ENCODE assay signal across 8 cellular contexts in genomic region chr19:54478677-54479266, GRCh38. TPM values are rescaled to one million over a fixed set of nuclear protein-coding genes. Genes with fewer than 3 reads are reported as not detected.
DNase-seq lines count a peak whose midpoint lies in the region; ATAC-seq and TF ChIP-seq lines count a peak whose summit lies in the region.

No MANE protein-coding gene starts in this region.

- no peak overlapping the region for H3K27ac Mint-ChIP-seq in activated naive CD4-positive, alpha-beta T cell treated with anti-CD3 and anti-CD28 coated beads, Interleukin-2, amount 50 U/mL, for 72 hours

- H3K9me3 ChIP-seq in WERI-Rb-1 (ENCODE audit: severe bottlenecking) (peaks cover 3% of the 10 kb centered on the region), thoracic aorta (no peaks in the 10 kb centered on the region)

- H3K9me3 Mint-ChIP-seq in activated naive CD4-positive, alpha-beta T cell treated with anti-CD3 and anti-CD28 coated beads, Interleukin-2, amount 50 U/mL, for 72 hours: no peaks in the 10 kb centered on the region

- H3K27ac ChIP-seq in WERI-Rb-1 (no peak overlapping the region), thoracic aorta (no peak overlapping the region)

- no peak for DNase-seq in activated naive CD4-positive, alpha-beta T cell treated with anti-CD3 and anti-CD28 coated beads, Interleukin-2, amount 50 U/mL, for 72 hours (ENCODE audit: low spot score in 2 of 2)
- no peak for DNase-seq in activated naive CD4-positive, alpha-beta T cell treated with anti-CD3 and anti-CD28 coated beads, Interleukin-2, amount 50 U/mL, for 16 hours
- DNase-seq in NCI-H1092 (lab: John Stamatoyannopoulos, UW) (peak; percentile 11), WERI-Rb-1 (no peak), iPS DF 19.7 (ENCODE audit: low read depth, low spot score) (peak; percentile 35), thoracic aorta (ENCODE audit: low spot score) (no peak)

- H3K36me3 Mint-ChIP-seq in activated naive CD4-positive, alpha-beta T cell treated with anti-CD3 and anti-CD28 coated beads, Interleukin-2, amount 50 U/mL, for 72 hours: no peaks in the 10 kb centered on the region

- H3K36me3 ChIP-seq in WERI-Rb-1: no peaks in the 10 kb centered on the region
- no peaks in the 10 kb centered on the region for H3K36me3 ChIP-seq in thoracic aorta

- ATAC-seq in activated naive CD4-positive, alpha-beta T cell treated with anti-CD3 and anti-CD28 coated beads, Interleukin-2, amount 50 U/mL, for 72 hours: peak; percentile 43 to 57
- no peak for ATAC-seq in thoracic aorta (ENCODE audit: insufficient number of reproducible peaks, low FRiP score, low read depth)
- ATAC-seq in GM21515 (IDR thresholded peaks at IDR 0.05; ENCODE audit: unreplicated experiment): no peak
- ATAC-seq in GM21619 (IDR thresholded peaks at IDR 0.05; ENCODE audit: unreplicated experiment): no peak

- H3K27me3 ChIP-seq in WERI-Rb-1 (ENCODE audit: insufficient read depth, low read depth, severe bottlenecking): peaks cover 65% of the 10 kb centered on the region
- H3K27me3 ChIP-seq in thoracic aorta (replicated peaks; ENCODE audit: insufficient read depth): no peaks in the 10 kb centered on the region

- TF ChIP-seq CTCF in WERI-Rb-1 (IDR thresholded peaks at IDR 0.05; ENCODE audit: low read depth, low read length) (peak; percentile 72), thoracic aorta (IDR thresholded peaks at IDR 0.05) (peak; percentile 46)

- peaks cover 0 to 2% of the 10 kb centered on the region in 2 donors for H3K4me1 ChIP-seq in thoracic aorta (ENCODE audit: control insufficient read depth in 1 of 2, low read depth in 2 of 2)

- H3K4me3 ChIP-seq in WERI-Rb-1 (ENCODE audit: low read depth, low read length): no peak overlapping the region
- H3K4me3 ChIP-seq in thoracic aorta: no peak overlapping the region

RNA-seq across cellular contexts. Expression of gene CDC42EP5, which starts 5.7 kb away (rescaled TPM):
- total RNA-seq in activated naive CD4-positive, alpha-beta T cell treated with anti-CD3 and anti-CD28 coated beads, Interleukin-2, amount 50 U/mL, for 72 hours: not detected
- 10 to 100 TPM; 41.2 to 55.9 TPM for total RNA-seq in thoracic aorta

RNA-seq across cellular contexts. Expression of gene LENG9, which starts 15.2 kb away (rescaled TPM):
- 1 to 10 TPM; 2.5 to 5.8 TPM for total RNA-seq in activated naive CD4-positive, alpha-beta T cell treated with anti-CD3 and anti-CD28 coated beads, Interleukin-2, amount 50 U/mL, for 72 hours
- total RNA-seq in thoracic aorta: 10 to 100 TPM in 1 of 2 donors, 1 to 10 TPM in 1; 8.5 to 14.4 TPM

RNA-seq across cellular contexts. Expression of gene LAIR2, which starts 23.9 kb away (rescaled TPM):
- total RNA-seq in activated naive CD4-positive, alpha-beta T cell treated with anti-CD3 and anti-CD28 coated beads, Interleukin-2, amount 50 U/mL, for 72 hours: 1 to 10 TPM; 1.7 to 8.4 TPM
- total RNA-seq in thoracic aorta: not detected

RNA-seq across cellular contexts. Expression of gene LENG8, which starts 29.8 kb away (rescaled TPM):
- 100 to 1,000 TPM; 191 to 205 TPM for total RNA-seq in activated naive CD4-positive, alpha-beta T cell treated with anti-CD3 and anti-CD28 coated beads, Interleukin-2, amount 50 U/mL, for 72 hours
- 100 to 1,000 TPM; 282 to 305 TPM for total RNA-seq in thoracic aorta

Comparison
In these comparisons a context has a peak if more than half of its experiments do, and no peak if none do; other contexts are left out.
1. ATAC-seq: peak in activated naive CD4-positive, alpha-beta T cell treated with anti-CD3 and anti-CD28 coated beads, Interleukin-2, amount 50 U/mL, for 72 hours (2 of 2); none in thoracic aorta (single experiment), GM21515 (single experiment) and GM21619 (single experiment).
2. DNase-seq: peak in NCI-H1092 (single experiment) and iPS DF 19.7 (single experiment); none in activated naive CD4-positive, alpha-beta T cell treated with anti-CD3 and anti-CD28 coated beads, Interleukin-2, amount 50 U/mL, for 72 hours (0 of 2), activated naive CD4-positive, alpha-beta T cell treated with anti-CD3 and anti-CD28 coated beads, Interleukin-2, amount 50 U/mL, for 16 hours (single experiment), WERI-Rb-1 (single experiment) and thoracic aorta (single experiment).
3. RNA of gene CDC42EP5, which starts 5.7 kb away (total RNA-seq): 41.2 to 55.9 TPM in thoracic aorta; not detected in activated naive CD4-positive, alpha-beta T cell treated with anti-CD3 and anti-CD28 coated beads, Interleukin-2, amount 50 U/mL, for 72 hours; every median in the first group is over 10 times any median in the second.